1 cellular context compared by ENCODE assay signal in genomic region chr1:172141351-172142000, GRCh38.
TF ChIP-seq lines count a peak whose summit lies in the region.

No MANE protein-coding gene starts in this region.

TF ChIP-seq in SK-N-SH treated with all-trans-retinoic acid at 6 μM for 48 hours, 23 proteins besides CTCF, POLR2A, EP300 and RAD21 (continued from another document):
- no peak for TF ChIP-seq ARNTL (CRISPR knock-in tag; IDR thresholded peaks at IDR 0.05; ENCODE audit: borderline replicate concordance, low read depth)
- TF ChIP-seq GLIS3 (CRISPR knock-in tag; IDR thresholded peaks at IDR 0.05), result no peak
- TF ChIP-seq CREB5 (CRISPR knock-in tag; IDR thresholded peaks at IDR 0.05; ENCODE audit: low read depth), result no peak
- no peak for TF ChIP-seq POU6F1 (CRISPR knock-in tag; IDR thresholded peaks at IDR 0.05; ENCODE audit: borderline replicate concordance, low read depth)
- no peak for TF ChIP-seq ZFP3 (CRISPR knock-in tag; IDR thresholded peaks at IDR 0.05)
- TF ChIP-seq SNAI2 (CRISPR knock-in tag; IDR thresholded peaks at IDR 0.05), result no peak
- TF ChIP-seq ZFP30 (CRISPR knock-in tag; IDR thresholded peaks at IDR 0.05), result no peak
- TF ChIP-seq ZNF565 (CRISPR knock-in tag; conservative IDR thresholded peaks at IDR 0.05; ENCODE audit: low read depth), result no peak
TF ChIP-seq in SK-N-SH treated with all-trans-retinoic acid at 6 μM for 48 hours: peak in this region for 0.
